1 cellular context compared by ENCODE assay signal in the genomic region with DNA sequence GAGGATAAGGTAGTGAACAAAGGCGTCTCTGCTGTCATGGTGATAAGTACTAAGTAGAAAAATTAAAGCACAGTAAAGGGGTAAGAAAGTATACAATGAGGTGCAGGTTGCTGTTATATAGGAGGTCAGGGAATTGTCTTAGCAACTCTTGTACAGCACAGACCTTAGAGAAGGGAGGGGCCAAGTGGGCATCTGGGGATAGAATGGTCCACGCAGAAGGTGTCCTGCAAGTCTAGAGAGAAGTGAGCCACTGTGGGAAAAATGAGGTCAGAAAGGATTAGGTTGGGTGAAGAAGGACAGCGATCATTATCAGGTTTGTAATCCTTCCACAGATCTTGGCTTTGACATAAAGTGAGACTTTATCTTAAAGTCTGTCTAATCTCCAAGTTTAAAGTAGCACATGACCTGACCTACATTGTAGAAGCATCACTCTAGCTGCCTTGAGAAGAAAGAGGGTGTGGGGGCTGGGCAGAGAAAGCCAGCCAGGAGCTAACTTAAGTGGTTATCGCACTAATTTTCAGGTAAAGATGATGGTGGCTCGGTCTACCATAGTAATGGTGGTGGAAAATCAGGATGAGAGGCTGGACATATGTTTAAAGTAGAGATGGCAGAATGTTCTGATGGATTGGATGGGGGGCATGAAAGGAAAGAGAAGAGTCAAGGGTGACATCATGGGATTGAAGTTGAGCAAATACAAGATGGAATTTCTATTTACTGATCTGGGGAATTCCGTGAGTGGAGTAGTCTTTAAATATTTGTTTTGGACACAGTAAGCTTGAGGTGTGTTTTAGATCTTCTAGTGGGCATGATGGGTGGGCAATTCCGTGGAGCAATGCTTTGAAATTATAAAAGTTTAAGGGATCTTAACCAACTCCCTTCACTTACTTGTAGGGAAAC.
TF ChIP-seq lines count a peak whose summit lies in the region.

No MANE protein-coding gene starts in this region.

TF ChIP-seq in HepG2, 621 proteins besides CTCF, POLR2A, EP300 and RAD21 (continued from another document and continues in another):
- TF ChIP-seq, protein P1, sequence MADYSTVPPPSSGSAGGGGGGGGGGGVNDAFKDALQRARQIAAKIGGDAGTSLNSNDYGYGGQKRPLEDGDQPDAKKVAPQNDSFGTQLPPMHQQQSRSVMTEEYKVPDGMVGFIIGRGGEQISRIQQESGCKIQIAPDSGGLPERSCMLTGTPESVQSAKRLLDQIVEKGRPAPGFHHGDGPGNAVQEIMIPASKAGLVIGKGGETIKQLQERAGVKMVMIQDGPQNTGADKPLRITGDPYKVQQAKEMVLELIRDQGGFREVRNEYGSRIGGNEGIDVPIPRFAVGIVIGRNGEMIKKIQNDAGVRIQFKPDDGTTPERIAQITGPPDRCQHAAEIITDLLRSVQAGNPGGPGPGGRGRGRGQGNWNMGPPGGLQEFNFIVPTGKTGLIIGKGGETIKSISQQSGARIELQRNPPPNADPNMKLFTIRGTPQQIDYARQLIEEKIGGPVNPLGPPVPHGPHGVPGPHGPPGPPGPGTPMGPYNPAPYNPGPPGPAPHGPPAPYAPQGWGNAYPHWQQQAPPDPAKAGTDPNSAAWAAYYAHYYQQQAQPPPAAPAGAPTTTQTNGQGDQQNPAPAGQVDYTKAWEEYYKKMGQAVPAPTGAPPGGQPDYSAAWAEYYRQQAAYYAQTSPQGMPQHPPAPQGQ (CRISPR knock-in tag; IDR thresholded peaks at IDR 0.05; ENCODE audit: borderline replicate concordance): no peak
- TF ChIP-seq EZH2 (conservative IDR thresholded peaks at IDR 0.05; ENCODE audit: low read depth, low read length) (no peak), THAP11 (CRISPR knock-in tag; IDR thresholded peaks at IDR 0.05) (no peak), ZSCAN22 (CRISPR knock-in tag; IDR thresholded peaks at IDR 0.05) (no peak), MBD4 (IDR thresholded peaks at IDR 0.05; ENCODE audit: borderline replicate concordance, low read length) (peak; percentile 92; the same call in 1 of the 2 replicates), ZNF451 (CRISPR knock-in tag; IDR thresholded peaks at IDR 0.05) (no peak), CBX5 (CRISPR knock-in tag; IDR thresholded peaks at IDR 0.05; ENCODE audit: borderline replicate concordance) (no peak), REPIN1 (CRISPR knock-in tag; IDR thresholded peaks at IDR 0.05; ENCODE audit: borderline replicate concordance, low read depth) (0 out of 2 replicates have a peak, but pooled peaks have one; percentile 30), ELF3 (CRISPR knock-in tag; IDR thresholded peaks at IDR 0.05) (peak; percentile 25; the same call in 1 of the 2 replicates), SIN3A (IDR thresholded peaks at IDR 0.05; ENCODE audit: borderline replicate concordance, low read depth, low read length) (no peak), BRD4 (CRISPR knock-in tag; IDR thresholded peaks at IDR 0.05) (no peak), ZFAT (CRISPR knock-in tag; conservative IDR thresholded peaks at IDR 0.05) (no peak), SMARCE1 (IDR thresholded peaks at IDR 0.05; ENCODE audit: borderline replicate concordance) (no peak), IRF2 (CRISPR knock-in tag; IDR thresholded peaks at IDR 0.05) (peak; percentile 37; the same call in 1 of the 2 replicates), ZNF615 (CRISPR knock-in tag; IDR thresholded peaks at IDR 0.05; ENCODE audit: borderline replicate concordance) (no peak), TGIF2 (CRISPR knock-in tag; IDR thresholded peaks at IDR 0.05) (no peak), ZNF143 (CRISPR knock-in tag; IDR thresholded peaks at IDR 0.05) (no peak), ATRX (CRISPR knock-in tag; IDR thresholded peaks at IDR 0.05; ENCODE audit: borderline replicate concordance) (no peak), HNRNPUL1 (IDR thresholded peaks at IDR 0.05; ENCODE audit: low read depth, low read length) (no peak), SMC3 (IDR thresholded peaks at IDR 0.05; ENCODE audit: low read length) (no peak), ZNF230 (CRISPR knock-in tag; IDR thresholded peaks at IDR 0.05) (no peak), ZNF557 (CRISPR knock-in tag; IDR thresholded peaks at IDR 0.05) (no peak), RARA (CRISPR knock-in tag; IDR thresholded peaks at IDR 0.05) (peak; percentile 86), ZNF510 (CRISPR knock-in tag; IDR thresholded peaks at IDR 0.05; ENCODE audit: low read depth) (no peak), ZNF564 (CRISPR knock-in tag; IDR thresholded peaks at IDR 0.05) (no peak)
- TF ChIP-seq, protein P2, sequence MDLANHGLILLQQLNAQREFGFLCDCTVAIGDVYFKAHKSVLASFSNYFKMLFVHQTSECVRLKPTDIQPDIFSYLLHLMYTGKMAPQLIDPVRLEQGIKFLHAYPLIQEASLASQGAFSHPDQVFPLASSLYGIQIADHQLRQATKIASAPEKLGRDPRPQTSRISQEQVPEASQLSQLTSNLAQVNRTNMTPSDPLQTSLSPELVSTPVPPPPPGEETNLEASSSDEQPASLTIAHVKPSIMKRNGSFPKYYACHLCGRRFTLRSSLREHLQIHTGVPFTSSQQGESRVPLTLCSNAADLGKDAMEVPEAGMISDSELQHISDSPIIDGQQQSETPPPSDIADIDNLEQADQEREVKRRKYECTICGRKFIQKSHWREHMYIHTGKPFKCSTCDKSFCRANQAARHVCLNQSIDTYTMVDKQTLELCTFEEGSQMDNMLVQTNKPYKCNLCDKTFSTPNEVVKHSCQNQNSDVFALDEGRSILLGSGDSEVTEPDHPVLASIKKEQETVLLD (CRISPR knock-in tag; IDR thresholded peaks at IDR 0.05; ENCODE audit: low read depth): no peak
- TF ChIP-seq, protein P3, sequence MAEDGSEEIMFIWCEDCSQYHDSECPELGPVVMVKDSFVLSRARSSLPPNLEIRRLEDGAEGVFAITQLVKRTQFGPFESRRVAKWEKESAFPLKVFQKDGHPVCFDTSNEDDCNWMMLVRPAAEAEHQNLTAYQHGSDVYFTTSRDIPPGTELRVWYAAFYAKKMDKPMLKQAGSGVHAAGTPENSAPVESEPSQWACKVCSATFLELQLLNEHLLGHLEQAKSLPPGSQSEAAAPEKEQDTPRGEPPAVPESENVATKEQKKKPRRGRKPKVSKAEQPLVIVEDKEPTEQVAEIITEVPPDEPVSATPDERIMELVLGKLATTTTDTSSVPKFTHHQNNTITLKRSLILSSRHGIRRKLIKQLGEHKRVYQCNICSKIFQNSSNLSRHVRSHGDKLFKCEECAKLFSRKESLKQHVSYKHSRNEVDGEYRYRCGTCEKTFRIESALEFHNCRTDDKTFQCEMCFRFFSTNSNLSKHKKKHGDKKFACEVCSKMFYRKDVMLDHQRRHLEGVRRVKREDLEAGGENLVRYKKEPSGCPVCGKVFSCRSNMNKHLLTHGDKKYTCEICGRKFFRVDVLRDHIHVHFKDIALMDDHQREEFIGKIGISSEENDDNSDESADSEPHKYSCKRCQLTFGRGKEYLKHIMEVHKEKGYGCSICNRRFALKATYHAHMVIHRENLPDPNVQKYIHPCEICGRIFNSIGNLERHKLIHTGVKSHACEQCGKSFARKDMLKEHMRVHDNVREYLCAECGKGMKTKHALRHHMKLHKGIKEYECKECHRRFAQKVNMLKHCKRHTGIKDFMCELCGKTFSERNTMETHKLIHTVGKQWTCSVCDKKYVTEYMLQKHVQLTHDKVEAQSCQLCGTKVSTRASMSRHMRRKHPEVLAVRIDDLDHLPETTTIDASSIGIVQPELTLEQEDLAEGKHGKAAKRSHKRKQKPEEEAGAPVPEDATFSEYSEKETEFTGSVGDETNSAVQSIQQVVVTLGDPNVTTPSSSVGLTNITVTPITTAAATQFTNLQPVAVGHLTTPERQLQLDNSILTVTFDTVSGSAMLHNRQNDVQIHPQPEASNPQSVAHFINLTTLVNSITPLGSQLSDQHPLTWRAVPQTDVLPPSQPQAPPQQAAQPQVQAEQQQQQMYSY (CRISPR knock-in tag; IDR thresholded peaks at IDR 0.05): no peak
- TF ChIP-seq, protein P4, sequence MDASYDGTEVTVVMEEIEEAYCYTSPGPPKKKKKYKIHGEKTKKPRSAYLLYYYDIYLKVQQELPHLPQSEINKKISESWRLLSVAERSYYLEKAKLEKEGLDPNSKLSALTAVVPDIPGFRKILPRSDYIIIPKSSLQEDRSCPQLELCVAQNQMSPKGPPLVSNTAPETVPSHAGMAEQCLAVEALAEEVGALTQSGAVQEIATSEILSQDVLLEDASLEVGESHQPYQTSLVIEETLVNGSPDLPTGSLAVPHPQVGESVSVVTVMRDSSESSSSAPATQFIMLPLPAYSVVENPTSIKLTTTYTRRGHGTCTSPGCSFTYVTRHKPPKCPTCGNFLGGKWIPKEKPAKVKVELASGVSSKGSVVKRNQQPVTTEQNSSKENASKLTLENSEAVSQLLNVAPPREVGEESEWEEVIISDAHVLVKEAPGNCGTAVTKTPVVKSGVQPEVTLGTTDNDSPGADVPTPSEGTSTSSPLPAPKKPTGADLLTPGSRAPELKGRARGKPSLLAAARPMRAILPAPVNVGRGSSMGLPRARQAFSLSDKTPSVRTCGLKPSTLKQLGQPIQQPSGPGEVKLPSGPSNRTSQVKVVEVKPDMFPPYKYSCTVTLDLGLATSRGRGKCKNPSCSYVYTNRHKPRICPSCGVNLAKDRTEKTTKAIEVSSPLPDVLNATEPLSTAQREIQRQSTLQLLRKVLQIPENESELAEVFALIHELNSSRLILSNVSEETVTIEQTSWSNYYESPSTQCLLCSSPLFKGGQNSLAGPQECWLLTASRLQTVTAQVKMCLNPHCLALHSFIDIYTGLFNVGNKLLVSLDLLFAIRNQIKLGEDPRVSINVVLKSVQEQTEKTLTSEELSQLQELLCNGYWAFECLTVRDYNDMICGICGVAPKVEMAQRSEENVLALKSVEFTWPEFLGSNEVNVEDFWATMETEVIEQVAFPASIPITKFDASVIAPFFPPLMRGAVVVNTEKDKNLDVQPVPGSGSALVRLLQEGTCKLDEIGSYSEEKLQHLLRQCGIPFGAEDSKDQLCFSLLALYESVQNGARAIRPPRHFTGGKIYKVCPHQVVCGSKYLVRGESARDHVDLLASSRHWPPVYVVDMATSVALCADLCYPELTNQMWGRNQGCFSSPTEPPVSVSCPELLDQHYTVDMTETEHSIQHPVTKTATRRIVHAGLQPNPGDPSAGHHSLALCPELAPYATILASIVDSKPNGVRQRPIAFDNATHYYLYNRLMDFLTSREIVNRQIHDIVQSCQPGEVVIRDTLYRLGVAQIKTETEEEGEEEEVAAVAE (CRISPR knock-in tag; IDR thresholded peaks at IDR 0.05; ENCODE audit: borderline replicate concordance): no peak; the same call in 1 of the 2 replicates
- TF ChIP-seq, protein P5, sequence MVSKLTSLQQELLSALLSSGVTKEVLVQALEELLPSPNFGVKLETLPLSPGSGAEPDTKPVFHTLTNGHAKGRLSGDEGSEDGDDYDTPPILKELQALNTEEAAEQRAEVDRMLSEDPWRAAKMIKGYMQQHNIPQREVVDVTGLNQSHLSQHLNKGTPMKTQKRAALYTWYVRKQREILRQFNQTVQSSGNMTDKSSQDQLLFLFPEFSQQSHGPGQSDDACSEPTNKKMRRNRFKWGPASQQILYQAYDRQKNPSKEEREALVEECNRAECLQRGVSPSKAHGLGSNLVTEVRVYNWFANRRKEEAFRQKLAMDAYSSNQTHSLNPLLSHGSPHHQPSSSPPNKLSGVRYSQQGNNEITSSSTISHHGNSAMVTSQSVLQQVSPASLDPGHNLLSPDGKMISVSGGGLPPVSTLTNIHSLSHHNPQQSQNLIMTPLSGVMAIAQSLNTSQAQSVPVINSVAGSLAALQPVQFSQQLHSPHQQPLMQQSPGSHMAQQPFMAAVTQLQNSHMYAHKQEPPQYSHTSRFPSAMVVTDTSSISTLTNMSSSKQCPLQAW (CRISPR knock-in tag; IDR thresholded peaks at IDR 0.05): peak; percentile 41; the same call in 1 of the 2 replicates
- TF ChIP-seq, protein P6, sequence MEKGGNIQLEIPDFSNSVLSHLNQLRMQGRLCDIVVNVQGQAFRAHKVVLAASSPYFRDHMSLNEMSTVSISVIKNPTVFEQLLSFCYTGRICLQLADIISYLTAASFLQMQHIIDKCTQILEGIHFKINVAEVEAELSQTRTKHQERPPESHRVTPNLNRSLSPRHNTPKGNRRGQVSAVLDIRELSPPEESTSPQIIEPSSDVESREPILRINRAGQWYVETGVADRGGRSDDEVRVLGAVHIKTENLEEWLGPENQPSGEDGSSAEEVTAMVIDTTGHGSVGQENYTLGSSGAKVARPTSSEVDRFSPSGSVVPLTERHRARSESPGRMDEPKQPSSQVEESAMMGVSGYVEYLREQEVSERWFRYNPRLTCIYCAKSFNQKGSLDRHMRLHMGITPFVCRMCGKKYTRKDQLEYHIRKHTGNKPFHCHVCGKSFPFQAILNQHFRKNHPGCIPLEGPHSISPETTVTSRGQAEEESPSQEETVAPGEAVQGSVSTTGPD (CRISPR knock-in tag; IDR thresholded peaks at IDR 0.05): no peak
- TF ChIP-seq, protein P7, sequence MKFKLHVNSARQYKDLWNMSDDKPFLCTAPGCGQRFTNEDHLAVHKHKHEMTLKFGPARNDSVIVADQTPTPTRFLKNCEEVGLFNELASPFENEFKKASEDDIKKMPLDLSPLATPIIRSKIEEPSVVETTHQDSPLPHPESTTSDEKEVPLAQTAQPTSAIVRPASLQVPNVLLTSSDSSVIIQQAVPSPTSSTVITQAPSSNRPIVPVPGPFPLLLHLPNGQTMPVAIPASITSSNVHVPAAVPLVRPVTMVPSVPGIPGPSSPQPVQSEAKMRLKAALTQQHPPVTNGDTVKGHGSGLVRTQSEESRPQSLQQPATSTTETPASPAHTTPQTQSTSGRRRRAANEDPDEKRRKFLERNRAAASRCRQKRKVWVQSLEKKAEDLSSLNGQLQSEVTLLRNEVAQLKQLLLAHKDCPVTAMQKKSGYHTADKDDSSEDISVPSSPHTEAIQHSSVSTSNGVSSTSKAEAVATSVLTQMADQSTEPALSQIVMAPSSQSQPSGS (CRISPR knock-in tag; IDR thresholded peaks at IDR 0.05): peak; percentile 98
- TF ChIP-seq, protein P8, sequence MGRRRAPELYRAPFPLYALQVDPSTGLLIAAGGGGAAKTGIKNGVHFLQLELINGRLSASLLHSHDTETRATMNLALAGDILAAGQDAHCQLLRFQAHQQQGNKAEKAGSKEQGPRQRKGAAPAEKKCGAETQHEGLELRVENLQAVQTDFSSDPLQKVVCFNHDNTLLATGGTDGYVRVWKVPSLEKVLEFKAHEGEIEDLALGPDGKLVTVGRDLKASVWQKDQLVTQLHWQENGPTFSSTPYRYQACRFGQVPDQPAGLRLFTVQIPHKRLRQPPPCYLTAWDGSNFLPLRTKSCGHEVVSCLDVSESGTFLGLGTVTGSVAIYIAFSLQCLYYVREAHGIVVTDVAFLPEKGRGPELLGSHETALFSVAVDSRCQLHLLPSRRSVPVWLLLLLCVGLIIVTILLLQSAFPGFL (CRISPR knock-in tag; IDR thresholded peaks at IDR 0.05): no peak
- TF ChIP-seq, protein P9, sequence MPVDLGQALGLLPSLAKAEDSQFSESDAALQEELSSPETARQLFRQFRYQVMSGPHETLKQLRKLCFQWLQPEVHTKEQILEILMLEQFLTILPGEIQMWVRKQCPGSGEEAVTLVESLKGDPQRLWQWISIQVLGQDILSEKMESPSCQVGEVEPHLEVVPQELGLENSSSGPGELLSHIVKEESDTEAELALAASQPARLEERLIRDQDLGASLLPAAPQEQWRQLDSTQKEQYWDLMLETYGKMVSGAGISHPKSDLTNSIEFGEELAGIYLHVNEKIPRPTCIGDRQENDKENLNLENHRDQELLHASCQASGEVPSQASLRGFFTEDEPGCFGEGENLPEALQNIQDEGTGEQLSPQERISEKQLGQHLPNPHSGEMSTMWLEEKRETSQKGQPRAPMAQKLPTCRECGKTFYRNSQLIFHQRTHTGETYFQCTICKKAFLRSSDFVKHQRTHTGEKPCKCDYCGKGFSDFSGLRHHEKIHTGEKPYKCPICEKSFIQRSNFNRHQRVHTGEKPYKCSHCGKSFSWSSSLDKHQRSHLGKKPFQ (CRISPR knock-in tag; IDR thresholded peaks at IDR 0.05; ENCODE audit: insufficient replicate concordance): no peak
